In the genomic region with DNA sequence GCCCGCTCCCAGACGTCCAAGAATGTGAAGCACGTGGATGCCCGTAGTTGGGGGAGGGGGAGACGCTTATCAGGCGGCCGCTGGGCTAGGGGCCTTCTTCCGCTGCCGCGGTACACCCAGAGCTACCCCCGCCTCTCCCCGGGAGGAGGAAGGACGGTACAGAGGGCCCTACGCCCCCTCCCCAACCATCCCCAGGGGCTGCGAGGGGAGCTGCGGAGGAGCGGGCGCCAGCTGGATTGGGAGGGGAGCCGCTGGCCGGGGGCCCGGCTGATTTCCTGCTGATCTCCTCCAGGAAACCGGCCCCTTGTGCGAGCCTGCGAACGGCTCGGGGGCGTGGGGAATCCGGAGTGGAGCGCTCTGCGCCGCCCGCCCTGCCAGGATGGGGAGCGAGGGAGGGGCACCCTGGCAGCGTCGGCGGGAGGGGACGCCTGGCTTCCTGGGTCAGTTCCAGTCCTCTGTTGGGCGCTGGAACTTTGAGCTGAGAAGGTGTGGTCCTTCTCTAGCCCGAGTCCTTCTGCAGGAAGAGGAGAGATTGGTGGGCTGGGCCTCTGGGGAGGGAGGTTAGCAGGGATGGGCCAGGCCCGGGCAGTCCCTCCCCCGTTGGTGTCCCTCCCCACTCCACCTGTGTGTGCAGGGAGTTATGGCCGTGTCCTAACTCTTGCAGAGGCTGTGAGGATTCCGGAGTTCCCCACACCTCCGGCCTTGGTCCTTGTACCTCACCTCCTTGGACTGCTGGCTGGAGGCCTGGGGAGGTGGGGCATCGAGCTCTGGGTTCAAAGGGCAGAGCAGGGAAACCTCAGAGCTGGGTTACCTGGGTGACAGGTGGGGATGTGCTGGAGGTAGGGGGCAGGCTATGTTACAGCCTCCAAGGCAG, we compare ENCODE assay signal across 1 cellular context.
TF ChIP-seq lines count a peak whose summit lies in the region.

No MANE protein-coding gene starts in this region.

TF ChIP-seq in HepG2, 621 proteins besides CTCF, POLR2A, EP300 and RAD21 (continued from another document and continues in another):
- TF ChIP-seq ZNF468 (CRISPR knock-in tag; IDR thresholded peaks at IDR 0.05), result no peak
- TF ChIP-seq, protein P1, sequence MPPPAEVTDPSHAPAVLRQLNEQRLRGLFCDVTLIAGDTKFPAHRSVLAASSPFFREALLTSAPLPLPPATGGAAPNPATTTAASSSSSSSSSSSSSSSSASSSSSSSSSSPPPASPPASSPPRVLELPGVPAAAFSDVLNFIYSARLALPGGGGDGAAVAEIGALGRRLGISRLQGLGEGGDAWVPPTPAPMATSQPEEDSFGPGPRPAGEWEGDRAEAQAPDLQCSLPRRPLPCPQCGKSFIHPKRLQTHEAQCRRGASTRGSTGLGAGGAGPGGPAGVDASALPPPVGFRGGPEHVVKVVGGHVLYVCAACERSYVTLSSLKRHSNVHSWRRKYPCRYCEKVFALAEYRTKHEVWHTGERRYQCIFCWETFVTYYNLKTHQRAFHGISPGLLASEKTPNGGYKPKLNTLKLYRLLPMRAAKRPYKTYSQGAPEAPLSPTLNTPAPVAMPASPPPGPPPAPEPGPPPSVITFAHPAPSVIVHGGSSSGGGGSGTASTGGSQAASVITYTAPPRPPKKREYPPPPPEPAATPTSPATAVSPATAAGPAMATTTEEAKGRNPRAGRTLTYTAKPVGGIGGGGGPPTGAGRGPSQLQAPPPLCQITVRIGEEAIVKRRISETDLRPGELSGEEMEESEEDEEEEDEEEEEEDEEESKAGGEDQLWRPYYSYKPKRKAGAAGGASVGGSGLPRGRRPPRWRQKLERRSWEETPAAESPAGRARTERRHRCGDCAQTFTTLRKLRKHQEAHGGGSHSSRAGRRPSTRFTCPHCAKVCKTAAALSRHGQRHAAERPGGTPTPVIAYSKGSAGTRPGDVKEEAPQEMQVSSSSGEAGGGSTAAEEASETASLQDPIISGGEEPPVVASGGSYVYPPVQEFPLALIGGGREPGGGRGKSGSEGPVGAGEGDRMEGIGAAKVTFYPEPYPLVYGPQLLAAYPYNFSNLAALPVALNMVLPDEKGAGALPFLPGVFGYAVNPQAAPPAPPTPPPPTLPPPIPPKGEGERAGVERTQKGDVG (CRISPR knock-in tag; IDR thresholded peaks at IDR 0.05; ENCODE audit: borderline replicate concordance), result peak; percentile 87
- peak; percentile 11; the same call in 1 of the 2 replicates for TF ChIP-seq ZNF441 (CRISPR knock-in tag; IDR thresholded peaks at IDR 0.05; ENCODE audit: borderline replicate concordance)
- peak; percentile 48; the same call in 1 of the 2 replicates for TF ChIP-seq ESRRA (CRISPR knock-in tag; IDR thresholded peaks at IDR 0.05; ENCODE audit: low read depth)
- TF ChIP-seq TBL1XR1 (IDR thresholded peaks at IDR 0.05; ENCODE audit: borderline replicate concordance, low read length, partially characterized antibody), result no peak
- TF ChIP-seq, protein P2, sequence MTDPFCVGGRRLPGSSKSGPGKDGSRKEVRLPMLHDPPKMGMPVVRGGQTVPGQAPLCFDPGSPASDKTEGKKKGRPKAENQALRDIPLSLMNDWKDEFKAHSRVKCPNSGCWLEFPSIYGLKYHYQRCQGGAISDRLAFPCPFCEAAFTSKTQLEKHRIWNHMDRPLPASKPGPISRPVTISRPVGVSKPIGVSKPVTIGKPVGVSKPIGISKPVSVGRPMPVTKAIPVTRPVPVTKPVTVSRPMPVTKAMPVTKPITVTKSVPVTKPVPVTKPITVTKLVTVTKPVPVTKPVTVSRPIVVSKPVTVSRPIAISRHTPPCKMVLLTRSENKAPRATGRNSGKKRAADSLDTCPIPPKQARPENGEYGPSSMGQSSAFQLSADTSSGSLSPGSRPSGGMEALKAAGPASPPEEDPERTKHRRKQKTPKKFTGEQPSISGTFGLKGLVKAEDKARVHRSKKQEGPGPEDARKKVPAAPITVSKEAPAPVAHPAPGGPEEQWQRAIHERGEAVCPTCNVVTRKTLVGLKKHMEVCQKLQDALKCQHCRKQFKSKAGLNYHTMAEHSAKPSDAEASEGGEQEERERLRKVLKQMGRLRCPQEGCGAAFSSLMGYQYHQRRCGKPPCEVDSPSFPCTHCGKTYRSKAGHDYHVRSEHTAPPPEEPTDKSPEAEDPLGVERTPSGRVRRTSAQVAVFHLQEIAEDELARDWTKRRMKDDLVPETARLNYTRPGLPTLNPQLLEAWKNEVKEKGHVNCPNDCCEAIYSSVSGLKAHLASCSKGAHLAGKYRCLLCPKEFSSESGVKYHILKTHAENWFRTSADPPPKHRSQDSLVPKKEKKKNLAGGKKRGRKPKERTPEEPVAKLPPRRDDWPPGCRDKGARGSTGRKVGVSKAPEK (CRISPR knock-in tag; IDR thresholded peaks at IDR 0.05; ENCODE audit: borderline replicate concordance), result peak; percentile 23; the same call in 1 of the 2 replicates
- peak; percentile 56; the same call in 1 of the 2 replicates for TF ChIP-seq FOXC1 (CRISPR knock-in tag; IDR thresholded peaks at IDR 0.05; ENCODE audit: borderline replicate concordance)
- no peak for TF ChIP-seq KAT2B (IDR thresholded peaks at IDR 0.05; ENCODE audit: borderline replicate concordance, low read depth, low read length)
- no peak for TF ChIP-seq NR3C1 (CRISPR knock-in tag; IDR thresholded peaks at IDR 0.05)
- no peak for TF ChIP-seq SUZ12 (IDR thresholded peaks at IDR 0.05; ENCODE audit: low read depth, low read length)
- peak; percentile 97 for TF ChIP-seq RBM39 (IDR thresholded peaks at IDR 0.05; ENCODE audit: low read depth, low read length, poor library complexity, severe bottlenecking)
- peak; percentile 82 for TF ChIP-seq SKI (IDR thresholded peaks at IDR 0.05; ENCODE audit: partially characterized antibody)
- peak; percentile 77; the same call in 1 of the 2 replicates for TF ChIP-seq ZSCAN31 (CRISPR knock-in tag; IDR thresholded peaks at IDR 0.05; ENCODE audit: low read depth)
- 0 out of 2 replicates have a peak, but pooled peaks have one; percentile 71 for TF ChIP-seq SRY (CRISPR knock-in tag; IDR thresholded peaks at IDR 0.05)
- TF ChIP-seq SCMH1 (CRISPR knock-in tag; IDR thresholded peaks at IDR 0.05; ENCODE audit: borderline replicate concordance), result no peak
- TF ChIP-seq POLR2G (IDR thresholded peaks at IDR 0.05; ENCODE audit: low read depth, low read length), result 0 out of 2 replicates have a peak, but pooled peaks have one; percentile 63
- 0 out of 2 replicates have a peak, but pooled peaks have one; percentile 35 for TF ChIP-seq ZNF460 (CRISPR knock-in tag; IDR thresholded peaks at IDR 0.05; ENCODE audit: borderline replicate concordance)
- no peak for TF ChIP-seq ZBTB1 (CRISPR knock-in tag; IDR thresholded peaks at IDR 0.05; ENCODE audit: borderline replicate concordance)
- peak; percentile 69 for TF ChIP-seq HNRNPH1 (optimal IDR thresholded peaks at IDR 0.05; ENCODE audit: low read depth, low read length)
- TF ChIP-seq, protein P3, sequence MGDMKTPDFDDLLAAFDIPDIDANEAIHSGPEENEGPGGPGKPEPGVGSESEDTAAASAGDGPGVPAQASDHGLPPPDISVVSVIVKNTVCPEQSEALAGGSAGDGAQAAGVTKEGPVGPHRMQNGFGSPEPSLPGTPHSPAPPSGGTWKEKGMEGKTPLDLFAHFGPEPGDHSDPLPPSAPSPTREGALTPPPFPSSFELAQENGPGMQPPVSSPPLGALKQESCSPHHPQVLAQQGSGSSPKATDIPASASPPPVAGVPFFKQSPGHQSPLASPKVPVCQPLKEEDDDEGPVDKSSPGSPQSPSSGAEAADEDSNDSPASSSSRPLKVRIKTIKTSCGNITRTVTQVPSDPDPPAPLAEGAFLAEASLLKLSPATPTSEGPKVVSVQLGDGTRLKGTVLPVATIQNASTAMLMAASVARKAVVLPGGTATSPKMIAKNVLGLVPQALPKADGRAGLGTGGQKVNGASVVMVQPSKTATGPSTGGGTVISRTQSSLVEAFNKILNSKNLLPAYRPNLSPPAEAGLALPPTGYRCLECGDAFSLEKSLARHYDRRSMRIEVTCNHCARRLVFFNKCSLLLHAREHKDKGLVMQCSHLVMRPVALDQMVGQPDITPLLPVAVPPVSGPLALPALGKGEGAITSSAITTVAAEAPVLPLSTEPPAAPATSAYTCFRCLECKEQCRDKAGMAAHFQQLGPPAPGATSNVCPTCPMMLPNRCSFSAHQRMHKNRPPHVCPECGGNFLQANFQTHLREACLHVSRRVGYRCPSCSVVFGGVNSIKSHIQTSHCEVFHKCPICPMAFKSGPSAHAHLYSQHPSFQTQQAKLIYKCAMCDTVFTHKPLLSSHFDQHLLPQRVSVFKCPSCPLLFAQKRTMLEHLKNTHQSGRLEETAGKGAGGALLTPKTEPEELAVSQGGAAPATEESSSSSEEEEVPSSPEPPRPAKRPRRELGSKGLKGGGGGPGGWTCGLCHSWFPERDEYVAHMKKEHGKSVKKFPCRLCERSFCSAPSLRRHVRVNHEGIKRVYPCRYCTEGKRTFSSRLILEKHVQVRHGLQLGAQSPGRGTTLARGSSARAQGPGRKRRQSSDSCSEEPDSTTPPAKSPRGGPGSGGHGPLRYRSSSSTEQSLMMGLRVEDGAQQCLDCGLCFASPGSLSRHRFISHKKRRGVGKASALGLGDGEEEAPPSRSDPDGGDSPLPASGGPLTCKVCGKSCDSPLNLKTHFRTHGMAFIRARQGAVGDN (CRISPR knock-in tag; IDR thresholded peaks at IDR 0.05), result peak; percentile 95
- no peak for TF ChIP-seq EHMT2 (IDR thresholded peaks at IDR 0.05; ENCODE audit: borderline replicate concordance, low read depth, low read length)
- TF ChIP-seq, protein P4, sequence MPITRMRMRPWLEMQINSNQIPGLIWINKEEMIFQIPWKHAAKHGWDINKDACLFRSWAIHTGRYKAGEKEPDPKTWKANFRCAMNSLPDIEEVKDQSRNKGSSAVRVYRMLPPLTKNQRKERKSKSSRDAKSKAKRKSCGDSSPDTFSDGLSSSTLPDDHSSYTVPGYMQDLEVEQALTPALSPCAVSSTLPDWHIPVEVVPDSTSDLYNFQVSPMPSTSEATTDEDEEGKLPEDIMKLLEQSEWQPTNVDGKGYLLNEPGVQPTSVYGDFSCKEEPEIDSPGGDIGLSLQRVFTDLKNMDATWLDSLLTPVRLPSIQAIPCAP (CRISPR knock-in tag; IDR thresholded peaks at IDR 0.05; ENCODE audit: low read depth), result no peak
- 0 out of 2 replicates have a peak, but pooled peaks have one; percentile 42 for TF ChIP-seq TBP (CRISPR knock-in tag; IDR thresholded peaks at IDR 0.05)
- peak; percentile 91; the same call in 1 of the 2 replicates for TF ChIP-seq MTF2 (CRISPR knock-in tag; IDR thresholded peaks at IDR 0.05; ENCODE audit: borderline replicate concordance)
- TF ChIP-seq TEAD3 (CRISPR knock-in tag; optimal IDR thresholded peaks at IDR 0.05; ENCODE audit: borderline replicate concordance), result peak; percentile 93
- no peak; the same call in 1 of the 2 replicates for TF ChIP-seq MZF1 (CRISPR knock-in tag; IDR thresholded peaks at IDR 0.05; ENCODE audit: borderline replicate concordance)
- TF ChIP-seq ZBTB7A (CRISPR knock-in tag; IDR thresholded peaks at IDR 0.05), result peak; percentile 69
- TF ChIP-seq PHF8 (CRISPR knock-in tag; IDR thresholded peaks at IDR 0.05), result peak; percentile 70
- no peak for TF ChIP-seq ZNF207 (IDR thresholded peaks at IDR 0.05; ENCODE audit: borderline replicate concordance)
- TF ChIP-seq ZNF562 (CRISPR knock-in tag; IDR thresholded peaks at IDR 0.05; ENCODE audit: borderline replicate concordance), result no peak
- TF ChIP-seq PRPF4 (IDR thresholded peaks at IDR 0.05; ENCODE audit: low read depth, low read length, poor library complexity, severe bottlenecking), result no peak
- TF ChIP-seq TGIF2 (CRISPR knock-in tag; IDR thresholded peaks at IDR 0.05), result peak; percentile 69; the same call in 1 of the 2 replicates
- TF ChIP-seq ZNF235 (CRISPR knock-in tag; IDR thresholded peaks at IDR 0.05; ENCODE audit: borderline replicate concordance), result 0 out of 2 replicates have a peak, but pooled peaks have one; percentile 46
- peak; percentile 69; the same call in 1 of the 2 replicates for TF ChIP-seq HES4 (CRISPR knock-in tag; IDR thresholded peaks at IDR 0.05; ENCODE audit: borderline replicate concordance)
- peak; percentile 62; the same call in 1 of the 2 replicates for TF ChIP-seq CENPT (CRISPR knock-in tag; IDR thresholded peaks at IDR 0.05; ENCODE audit: low read depth)
- TF ChIP-seq, protein P5, sequence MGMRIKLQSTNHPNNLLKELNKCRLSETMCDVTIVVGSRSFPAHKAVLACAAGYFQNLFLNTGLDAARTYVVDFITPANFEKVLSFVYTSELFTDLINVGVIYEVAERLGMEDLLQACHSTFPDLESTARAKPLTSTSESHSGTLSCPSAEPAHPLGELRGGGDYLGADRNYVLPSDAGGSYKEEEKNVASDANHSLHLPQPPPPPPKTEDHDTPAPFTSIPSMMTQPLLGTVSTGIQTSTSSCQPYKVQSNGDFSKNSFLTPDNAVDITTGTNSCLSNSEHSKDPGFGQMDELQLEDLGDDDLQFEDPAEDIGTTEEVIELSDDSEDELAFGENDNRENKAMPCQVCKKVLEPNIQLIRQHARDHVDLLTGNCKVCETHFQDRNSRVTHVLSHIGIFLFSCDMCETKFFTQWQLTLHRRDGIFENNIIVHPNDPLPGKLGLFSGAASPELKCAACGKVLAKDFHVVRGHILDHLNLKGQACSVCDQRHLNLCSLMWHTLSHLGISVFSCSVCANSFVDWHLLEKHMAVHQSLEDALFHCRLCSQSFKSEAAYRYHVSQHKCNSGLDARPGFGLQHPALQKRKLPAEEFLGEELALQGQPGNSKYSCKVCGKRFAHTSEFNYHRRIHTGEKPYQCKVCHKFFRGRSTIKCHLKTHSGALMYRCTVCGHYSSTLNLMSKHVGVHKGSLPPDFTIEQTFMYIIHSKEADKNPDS (CRISPR knock-in tag; IDR thresholded peaks at IDR 0.05), result 0 out of 2 replicates have a peak, but pooled peaks have one; percentile 22
- no peak for TF ChIP-seq ZNF44 (CRISPR knock-in tag; IDR thresholded peaks at IDR 0.05)
- TF ChIP-seq ZNF230 (CRISPR knock-in tag; IDR thresholded peaks at IDR 0.05), result peak; percentile 61; the same call in 1 of the 2 replicates
- TF ChIP-seq U2AF1 (optimal IDR thresholded peaks at IDR 0.05; ENCODE audit: low read depth, low read length), result no peak
- peak; percentile 66 for TF ChIP-seq ZSCAN25 (CRISPR knock-in tag; IDR thresholded peaks at IDR 0.05)
- TF ChIP-seq, protein P6, sequence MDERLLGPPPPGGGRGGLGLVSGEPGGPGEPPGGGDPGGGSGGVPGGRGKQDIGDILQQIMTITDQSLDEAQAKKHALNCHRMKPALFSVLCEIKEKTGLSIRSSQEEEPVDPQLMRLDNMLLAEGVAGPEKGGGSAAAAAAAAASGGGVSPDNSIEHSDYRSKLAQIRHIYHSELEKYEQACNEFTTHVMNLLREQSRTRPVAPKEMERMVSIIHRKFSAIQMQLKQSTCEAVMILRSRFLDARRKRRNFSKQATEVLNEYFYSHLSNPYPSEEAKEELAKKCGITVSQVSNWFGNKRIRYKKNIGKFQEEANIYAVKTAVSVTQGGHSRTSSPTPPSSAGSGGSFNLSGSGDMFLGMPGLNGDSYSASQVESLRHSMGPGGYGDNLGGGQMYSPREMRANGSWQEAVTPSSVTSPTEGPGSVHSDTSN (CRISPR knock-in tag; IDR thresholded peaks at IDR 0.05), result no peak
- no peak; the same call in 1 of the 2 replicates for TF ChIP-seq CBX5 (CRISPR knock-in tag; IDR thresholded peaks at IDR 0.05; ENCODE audit: borderline replicate concordance)
- peak; percentile 59 for TF ChIP-seq ZNF343 (CRISPR knock-in tag; IDR thresholded peaks at IDR 0.05)
